Comparison of ENCODE assay signal across 13 cellular contexts in genomic region chrX:153800177-153800722, GRCh38. TPM values are rescaled to one million over a fixed set of nuclear protein-coding genes. Genes with fewer than 3 reads are reported as not detected.
"Had no signal": no experiment of that assay in that cellular context is flagged by ENCODE, and none has a peak within 500 bp of the region (broad histone marks: within the 10 kb centered on the region; RNA-seq: fewer than 3 reads in every experiment).

No MANE protein-coding gene starts in this region.

- DNase-seq: activated B cell treated with CpG ODN at 0.5 μM for 24 hours; activated CD4-positive, alpha-beta T cell treated with anti-CD3 and anti-CD28 coated beads, Interleukin-2, amount 10 ng/mL, durations not matched to agents 24 days and 14 days; activated naive CD4-positive, alpha-beta T cell; cortex of kidney; effector CD8-positive, alpha-beta T cell; hippocampal formation; natural killer cell; stimulated activated CD4-positive, alpha-beta T cell treated with anti-CD3 and anti-CD28 coated beads, Interleukin-2, amount 100 ng/mL, for 48 hours; stimulated activated CD8-positive, alpha-beta memory T cell treated with anti-CD3 and anti-CD28 coated beads, Interleukin-4, amount 100 ng/mL, for 48 hours; stomach; T-helper 1 cell; uterus had no signal

- H3K27me3 ChIP-seq: stomach, uterus had no signal

- H3K4me1 ChIP-seq: uterus had no signal

- H3K27ac ChIP-seq: stomach, uterus had no signal

- H3K9me3 ChIP-seq: uterus had no signal

- ATAC-seq: natural killer cell had no signal

- H3K36me3 ChIP-seq: uterus had no signal

- H3K4me3 ChIP-seq: stomach, uterus had no signal

RNA-seq across cellular contexts. Expression of gene SRPK3, which starts 19.4 kb away (rescaled TPM):
- total RNA-seq: activated B cell treated with CpG ODN at 0.5 μM for 24 hours; activated CD4-positive, alpha-beta T cell treated with anti-CD3 and anti-CD28 coated beads, Interleukin-2, amount 10 ng/mL, durations not matched to agents 24 days and 14 days; activated T-helper 1 cell treated with anti-CD3 and anti-CD28 coated beads, Interleukin-12 subunit alpha, Interleukin-12 subunit beta, Interleukin-2, Interleukin-4 antibody, amounts not matched to agents 30 ng/mL and 10 ng/mL and 1 ng/mL, durations not matched to agents 14 hours and 24 hours and 36 hours; natural killer cell had no signal

RNA-seq across cellular contexts. Expression of gene PLXNB3, which starts 36.2 kb away (rescaled TPM):
- total RNA-seq: activated B cell treated with CpG ODN at 0.5 μM for 24 hours had no signal
